Comparison of ENCODE assay signal across 11 cellular contexts in genomic region chr12:6377667-6377994, GRCh38. TPM values are rescaled to one million over a fixed set of nuclear protein-coding genes. Genes with fewer than 3 reads are reported as not detected.
A peak's percentile ranks its signal among the peaks of the same experiment; 100 is the strongest.
DNase-seq lines count a peak whose midpoint lies in the region; ATAC-seq and TF ChIP-seq lines count a peak whose summit lies in the region.
"Had no signal": no experiment of that assay in that cellular context is flagged by ENCODE, and none has a peak within 500 bp of the region (broad histone marks: within the 10 kb centered on the region; RNA-seq: fewer than 3 reads in every experiment).

No MANE protein-coding gene starts in this region.

- H3K27me3 ChIP-seq in Caco-2 (replicated peaks; ENCODE audit: control insufficient read depth, insufficient read depth, low read length) (no peaks in the 10 kb centered on the region), trophoblast cell (ENCODE audit: insufficient read depth, low read length) (no peaks in the 10 kb centered on the region)

- H3K4me1 Mint-ChIP-seq in Caco-2 (ENCODE audit: low read depth, unreplicated experiment): peaks cover 41% of the 10 kb centered on the region
- peaks cover 32% of the 10 kb centered on the region for H3K4me1 Mint-ChIP-seq in T-helper 17 cell

- H2BK12ac ChIP-seq in trophoblast cell (ENCODE audit: low read length): no peak overlapping the region

- H3K79me2 ChIP-seq in trophoblast cell (ENCODE audit: control insufficient read depth, insufficient read depth, low read length, poor library complexity): no peaks in the 10 kb centered on the region

- no peak overlapping the region for H3K4me3 Mint-ChIP-seq in Caco-2 (ENCODE audit: unreplicated experiment)
- peak overlapping the region; percentile 15 for H3K4me3 Mint-ChIP-seq in T-helper 17 cell

- H4K8ac ChIP-seq in trophoblast cell (ENCODE audit: low read depth, low read length): no peak overlapping the region

- no peak overlapping the region for H3K9ac ChIP-seq in trophoblast cell (ENCODE audit: low read length)

- no peak overlapping the region for H4K12ac ChIP-seq in trophoblast cell (ENCODE audit: low read depth, low read length)

- H4K91ac ChIP-seq in trophoblast cell (ENCODE audit: low read depth, low read length): no peak overlapping the region

- H2BK120ac ChIP-seq in trophoblast cell (ENCODE audit: insufficient read depth, low read length, poor library complexity): no peak overlapping the region

- no peak overlapping the region for H3K4ac ChIP-seq in trophoblast cell (ENCODE audit: low read depth, low read length)

- no peak overlapping the region for H3K18ac ChIP-seq in trophoblast cell (ENCODE audit: low read length)

- WGBS in trophoblast cell (ENCODE audit: extremely low coverage, insufficient coverage, insufficient read length): no CpG with 5 or more reads among the region's 4 CpGs

- peaks cover 63% of the 10 kb centered on the region for H3K4me1 ChIP-seq in Caco-2
- peaks cover 30 to 45% of the 10 kb centered on the region in 2 experiments for H3K4me1 ChIP-seq in trophoblast cell (ENCODE audit: control insufficient read depth in 1 of 2, insufficient read depth in 2 of 2, low read length in 2 of 2)

- H3K14ac ChIP-seq in trophoblast cell (ENCODE audit: low read length): peak overlapping the region; percentile 20

- no peak overlapping the region for H3K27ac ChIP-seq in trophoblast cell (ENCODE audit: low read depth, low read length)

- H3K27ac Mint-ChIP-seq in Caco-2 (ENCODE audit: unreplicated experiment) (peak overlapping the region; percentile 94), T-helper 17 cell (peak overlapping the region; percentile 85)

- TF ChIP-seq CTCF in Caco-2 (IDR thresholded peaks at IDR 0.05; ENCODE audit: insufficient read depth in 1 of 2, low read depth in 1 of 2, low read length in 1 of 2, severe bottlenecking in 1 of 2, unreplicated experiment in 1 of 2): no peak

- intact Hi-C loops in Caco-2 (cut with micrococcal nuclease; ENCODE audit: unreplicated experiment): loop anchor here (2.0 to 10.0 kb wide), 2 partner anchors 67 to 303 kb away; partner anchors contain the start of gene PLEKHG6
- intact Hi-C loops in left cardiac atrium (cut with DNase I): no loop called here

- no peak overlapping the region for H3K23ac ChIP-seq in trophoblast cell (ENCODE audit: low read length)

- H3K79me1 ChIP-seq in trophoblast cell (ENCODE audit: low read length): peaks cover 20% of the 10 kb centered on the region

- ATAC-seq in T-helper 17 cell (no peak), left cardiac atrium (peak; percentile 23 to 44), HG03378 (IDR thresholded peaks at IDR 0.05; ENCODE audit: unreplicated experiment) (no peak)

- no peak overlapping the region for H2BK5ac ChIP-seq in trophoblast cell (ENCODE audit: low read depth, low read length, poor library complexity)

- no peak overlapping the region for H3K4me2 ChIP-seq in trophoblast cell (ENCODE audit: low read length)

- no peaks in the 10 kb centered on the region for H3K9me3 Mint-ChIP-seq in Caco-2 (ENCODE audit: unreplicated experiment)

- POLR2A ChIA-PET in Caco-2 (lab: Charles Lee): interaction anchor here (0.6 to 2.0 kb wide), 3 partner anchors 41 to 368 kb away, joined by 3 to 9 read pairs (median 3); no protein-coding TSS in a partner anchor

- H3K4me3 ChIP-seq in Caco-2 (ENCODE audit: low read depth, low read length) (no peak overlapping the region), trophoblast cell (ENCODE audit: low read depth, low read length) (no peak overlapping the region)

- no peak overlapping the region for H2AK5ac ChIP-seq in trophoblast cell (ENCODE audit: low read length)

- DNase-seq in Caco-2 (no peak), T-helper 17 cell (no peak), left cardiac atrium (peak; percentile 55), trophoblast cell (no peak), hypothalamus (lab: John Stamatoyannopoulos, UW) (no peak), foreskin melanocyte (no peak)
- DNase-seq in stimulated activated CD4-positive, alpha-beta T cell treated with anti-CD3 and anti-CD28 coated beads, Interleukin-4, amount 100 ng/mL, for 24 hours: no peak
- DNase-seq: activated CD4-positive, alpha-beta T cell treated with anti-CD3 and anti-CD28 coated beads, Interleukin-2, amount 50 U/mL, for 1 hour; caudate nucleus; RPMI8226 had no signal

- H3K27me3 Mint-ChIP-seq in Caco-2 (ENCODE audit: insufficient read depth, unreplicated experiment): no peaks in the 10 kb centered on the region
- peaks cover 28% of the 10 kb centered on the region for H3K27me3 Mint-ChIP-seq in T-helper 17 cell

- no TSS peak for BruUV-seq in Caco-2 (replicated peaks; lab: Mats Ljungman, UMichigan)

- H3K9me3 ChIP-seq in Caco-2 (no peaks in the 10 kb centered on the region), T-helper 17 cell (ENCODE audit: control insufficient read depth, low read length, poor library complexity, severe bottlenecking) (no peaks in the 10 kb centered on the region), trophoblast cell (ENCODE audit: insufficient read depth, low read depth, low read length) (peaks cover 1% of the 10 kb centered on the region)

- H3K36me3 ChIP-seq in Caco-2 (ENCODE audit: control insufficient read depth, insufficient read depth, low read length) (no peaks in the 10 kb centered on the region), trophoblast cell (ENCODE audit: control insufficient read depth in 1 of 2, insufficient read depth in 2 of 2, low read length in 2 of 2) (no peaks in the 10 kb centered on the region)

- peaks cover 8% of the 10 kb centered on the region for H3K36me3 Mint-ChIP-seq in Caco-2 (ENCODE audit: insufficient read depth, unreplicated experiment)
- no peaks in the 10 kb centered on the region for H3K36me3 Mint-ChIP-seq in T-helper 17 cell (ENCODE audit: low read depth)

- H2AFZ ChIP-seq in trophoblast cell (ENCODE audit: insufficient read depth, low read length, poor library complexity): no peak overlapping the region

- CTCF ChIA-PET in Caco-2 (lab: Charles Lee): interaction anchor here (0.6 to 1.4 kb wide), 5 partner anchors 22 to 160 kb away, joined by 3 to 6 read pairs (median 3); partner anchors contain the start of gene TNFRSF1A

RNA-seq across cellular contexts. Expression of gene SCNN1A, which starts 2.3 kb away (rescaled TPM):
- total RNA-seq in Caco-2 (2022): 52.6 and 53.5 TPM in 2 replicates
- 1 to 10 TPM; 2.1 to 2.8 TPM for total RNA-seq in T-helper 17 cell
- total RNA-seq in left cardiac atrium: 1 to 10 TPM in 1 of 2 donors, under 1 TPM in 1; 0.85 to 3.5 TPM
- polyA plus RNA-seq in trophoblast cell (2013): 2.3 and 2.7 TPM in 2 replicates

RNA-seq across cellular contexts. Expression of gene LTBR, which starts 6.3 kb away (rescaled TPM):
- 194 and 197 TPM in 2 replicates for total RNA-seq in Caco-2 (2022)
- total RNA-seq in T-helper 17 cell: 1 to 10 TPM in 1 of 2 donors, under 1 TPM in 1; 0.47 to 1.4 TPM
- total RNA-seq in left cardiac atrium: 10 to 100 TPM; 40.4 to 66.6 TPM
- polyA plus RNA-seq in trophoblast cell (2013): 34.3 and 34.8 TPM in 2 replicates

RNA-seq across cellular contexts. Expression of gene TNFRSF1A, which starts 35.8 kb away (rescaled TPM):
- 79.0 and 79.4 TPM in 2 replicates for total RNA-seq in Caco-2 (2022)
- 10 to 100 TPM; 22.4 to 23.0 TPM for total RNA-seq in T-helper 17 cell
- 100 to 1,000 TPM in 1 of 2 donors, 10 to 100 TPM in 1; 89.6 to 117 TPM for total RNA-seq in left cardiac atrium
- polyA plus RNA-seq in trophoblast cell (2013): 81.0 and 90.7 TPM in 2 replicates

Comparison
In these comparisons a context has a peak if more than half of its experiments do, and no peak if none do; other contexts are left out.
1. ATAC-seq: peak in left cardiac atrium (2 of 2); none in T-helper 17 cell (single experiment) and HG03378 (single experiment).
2. RNA of gene SCNN1A, which starts 2.3 kb away (total RNA-seq): 52.6 to 53.5 TPM in Caco-2; 0.85 to 3.5 TPM in left cardiac atrium and 2.1 to 2.8 TPM in T-helper 17 cell; every median in the first group is over 10 times any median in the second.
3. RNA of gene LTBR, which starts 6.3 kb away (total RNA-seq): 194 to 197 TPM in Caco-2 and 40.4 to 66.6 TPM in left cardiac atrium; 0.47 to 1.4 TPM in T-helper 17 cell; every median in the first group is over 10 times any median in the second.